ENCODE assay signal across 8 cellular contexts in genomic region chr1:157580179-157580827, GRCh38. TPM values are rescaled to one million over a fixed set of nuclear protein-coding genes. Genes with fewer than 3 reads are reported as not detected.
A peak's percentile ranks its signal among the peaks of the same experiment; 100 is the strongest.
DNase-seq lines count a peak whose midpoint lies in the region; ATAC-seq and TF ChIP-seq lines count a peak whose summit lies in the region.

No MANE protein-coding gene starts in this region.

- H3K4me3 ChIP-seq in KMS-11 (IDR thresholded peaks at IDR 0.05; ENCODE audit: insufficient read depth, low read depth, low read length) (peak overlapping the region; percentile 57), Panc1 (ENCODE audit: low read depth in 2 of 2, low read length in 2 of 2) (no peak overlapping the region), mesendoderm (ENCODE audit: low read length) (no peak overlapping the region)

- in situ Hi-C loops in Panc1 (cut with HindIII; ENCODE audit: low pct_unique_long_range_greater_than_20kb, low sequenced_read_pairs): no loop called here

- peaks cover 18% of the 10 kb centered on the region for H3K4me1 ChIP-seq in KMS-11 (ENCODE audit: low read depth, poor library complexity, severe bottlenecking)
- no peaks in the 10 kb centered on the region for H3K4me1 ChIP-seq in Panc1 (ENCODE audit: control insufficient read depth, insufficient read depth, low read length)
- no peaks in the 10 kb centered on the region for H3K4me1 ChIP-seq in mesendoderm (ENCODE audit: control insufficient read depth, low read depth, low read length)

- peak; percentile 27 for DNase-seq in activated naive CD4-positive, alpha-beta T cell treated with anti-CD3 and anti-CD28 coated beads, Interleukin-2, amount 10 ng/mL, durations not matched to agents 7 days and 5 days
- no peak for DNase-seq in activated naive CD4-positive, alpha-beta T cell treated with anti-CD3 and anti-CD28 coated beads, Interleukin-2, amount 50 U/mL, for 16 hours
- DNase-seq in Panc1 (ENCODE audit: low read depth, low spot score) (peak; percentile 55), dermis microvascular lymphatic vessel endothelial cell (ENCODE audit: low read depth in 2 of 2) (peak; percentile 27 to 58), mesendoderm (peak; percentile 85), cortex of kidney (lab: John Stamatoyannopoulos, UW) (no peak)
- DNase-seq in activated naive CD4-positive, alpha-beta T cell (lab: John Stamatoyannopoulos, UW): no peak

- no peaks in the 10 kb centered on the region for H3K79me1 ChIP-seq in mesendoderm (ENCODE audit: low read length)

- H4K5ac ChIP-seq in mesendoderm (ENCODE audit: low read length): no peak overlapping the region

- H3K27me3 Mint-ChIP-seq in activated naive CD4-positive, alpha-beta T cell treated with anti-CD3 and anti-CD28 coated beads, Interleukin-2, amount 10 ng/mL, durations not matched to agents 7 days and 5 days: peaks cover 27% of the 10 kb centered on the region

- no peaks in the 10 kb centered on the region for H3K79me2 ChIP-seq in KMS-11 (ENCODE audit: insufficient read depth, low read depth)
- no peaks in the 10 kb centered on the region for H3K79me2 ChIP-seq in mesendoderm (ENCODE audit: control insufficient read depth, insufficient read depth, low read length)

- H2AFZ ChIP-seq in KMS-11 (ENCODE audit: low read depth): no peak overlapping the region

- H3K9ac ChIP-seq in KMS-11 (no peak overlapping the region), mesendoderm (ENCODE audit: low read length) (no peak overlapping the region)

- POLR2A ChIA-PET in Panc1 (lab: Charles Lee): no interaction called here

- no peak overlapping the region for H3K56ac ChIP-seq in mesendoderm (ENCODE audit: low read length)

- H3K9me3 Mint-ChIP-seq in activated naive CD4-positive, alpha-beta T cell treated with anti-CD3 and anti-CD28 coated beads, Interleukin-2, amount 10 ng/mL, durations not matched to agents 7 days and 5 days: no peaks in the 10 kb centered on the region

- no peak overlapping the region for H3K23ac ChIP-seq in mesendoderm (ENCODE audit: low read length)

- ATAC-seq in Panc1: peak; percentile 80

- H2BK120ac ChIP-seq in mesendoderm (ENCODE audit: low read depth, low read length): no peak overlapping the region

- H3K9me3 ChIP-seq in Panc1 (ENCODE audit: control insufficient read depth, insufficient read depth, low read depth, low read length): no peaks in the 10 kb centered on the region

- TF ChIP-seq CTCF in KMS-11 (conservative IDR thresholded peaks at IDR 0.05; ENCODE audit: low read depth, low read length) (peak; percentile 100), Panc1 (IDR thresholded peaks at IDR 0.05) (peak; percentile 79)

- no peak overlapping the region for H3K18ac ChIP-seq in mesendoderm (ENCODE audit: low read length)

- H4K8ac ChIP-seq in mesendoderm (ENCODE audit: low read depth, low read length): no peak overlapping the region

- H3K4me3 Mint-ChIP-seq in activated naive CD4-positive, alpha-beta T cell treated with anti-CD3 and anti-CD28 coated beads, Interleukin-2, amount 10 ng/mL, durations not matched to agents 7 days and 5 days: no peak overlapping the region

- H2AK5ac ChIP-seq in mesendoderm (ENCODE audit: low read length): no peak overlapping the region

- no peak overlapping the region for H2BK5ac ChIP-seq in mesendoderm (ENCODE audit: low read length)

- no peaks in the 10 kb centered on the region for H3K36me3 Mint-ChIP-seq in activated naive CD4-positive, alpha-beta T cell treated with anti-CD3 and anti-CD28 coated beads, Interleukin-2, amount 10 ng/mL, durations not matched to agents 7 days and 5 days

- intact Hi-C loops in Panc1 (cut with micrococcal nuclease; ENCODE audit: unreplicated experiment): loop anchor here (1.0 to 10.0 kb wide), 3 partner anchors 111 to 544 kb away; a partner anchor contains a TSS

- BruUV-seq in Panc1 (replicated peaks; lab: Mats Ljungman, UMichigan): no TSS peak

- H3K4me2 ChIP-seq in KMS-11 (peak overlapping the region; percentile 25), mesendoderm (ENCODE audit: low read length) (no peak overlapping the region)

- H3K27me3 ChIP-seq in KMS-11 (ENCODE audit: insufficient read depth, low read depth) (no peaks in the 10 kb centered on the region), Panc1 (ENCODE audit: control insufficient read depth, insufficient read depth, low read length) (0 out of 2 replicates have a peak, but pooled peaks cover 3% of the 10 kb centered on the region), mesendoderm (ENCODE audit: insufficient read depth, low read length, poor library complexity) (no peaks in the 10 kb centered on the region)

- H3K27ac ChIP-seq in KMS-11 (no peak overlapping the region), Panc1 (ENCODE audit: low read length) (no peak overlapping the region), mesendoderm (ENCODE audit: low read depth, low read length) (no peak overlapping the region)

- H3K36me3 ChIP-seq in KMS-11 (ENCODE audit: insufficient read depth) (no peaks in the 10 kb centered on the region), Panc1 (ENCODE audit: control insufficient read depth, insufficient read depth, low read length) (no peaks in the 10 kb centered on the region), mesendoderm (ENCODE audit: control insufficient read depth, insufficient read depth, low read length) (no peaks in the 10 kb centered on the region)

- H3K27ac Mint-ChIP-seq in activated naive CD4-positive, alpha-beta T cell treated with anti-CD3 and anti-CD28 coated beads, Interleukin-2, amount 10 ng/mL, durations not matched to agents 7 days and 5 days: no peak overlapping the region

- H4K20me1 ChIP-seq in KMS-11 (ENCODE audit: insufficient read depth): no peaks in the 10 kb centered on the region

- no peak overlapping the region for H2BK15ac ChIP-seq in mesendoderm (replicated peaks; ENCODE audit: low read depth)

- H3K4me1 Mint-ChIP-seq in activated naive CD4-positive, alpha-beta T cell treated with anti-CD3 and anti-CD28 coated beads, Interleukin-2, amount 10 ng/mL, durations not matched to agents 7 days and 5 days: no peaks in the 10 kb centered on the region

- no CpG with 5 or more reads among the region's 4 CpGs for WGBS in mesendoderm (ENCODE audit: extremely low coverage, insufficient coverage, low lambda C conversion rate)

- H3K4ac ChIP-seq in mesendoderm (ENCODE audit: low read depth, low read length): no peak overlapping the region

- CTCF ChIA-PET in activated naive CD4-positive, alpha-beta T cell treated with anti-CD3 and anti-CD28 coated beads, Interleukin-2, amount 10 ng/mL, durations not matched to agents 7 days and 5 days (lab: Charles Lee): interaction anchor here (0.6 to 1.9 kb wide), 24 partner anchors 9 to 544 kb away, joined by 3 to 14 read pairs (median 3); partner anchors contain the start of gene FCRL4
- CTCF ChIA-PET in Panc1 (lab: Charles Lee): interaction anchor here (0.5 to 1.8 kb wide), 6 partner anchors 11 to 544 kb away, joined by 3 to 10 read pairs (median 6); no protein-coding TSS in a partner anchor

RNA-seq across cellular contexts. Expression of gene FCRL4, which starts 17.6 kb away (rescaled TPM):
- not detected for total RNA-seq in Panc1 (2021; ENCODE audit: unreplicated experiment)
- not detected for polyA plus RNA-seq in Panc1 (2012; ENCODE audit: insufficient read length)
- not detected in 2 replicates for total RNA-seq in dermis microvascular lymphatic vessel endothelial cell
- polyA plus RNA-seq in mesendoderm (2013, experiment 1 of 2): not detected
- not detected for polyA plus RNA-seq in mesendoderm (2013, experiment 2 of 2)

RNA-seq across cellular contexts. Expression of gene FCRL5, which starts 28.0 kb away (rescaled TPM):
- total RNA-seq in Panc1 (2021; ENCODE audit: unreplicated experiment) (not detected), dermis microvascular lymphatic vessel endothelial cell (not detected in 2 replicates)
- polyA plus RNA-seq in Panc1 (2012; ENCODE audit: insufficient read length): not detected
- 0.53 TPM for polyA plus RNA-seq in mesendoderm (2013, experiment 1 of 2)
- 0.52 TPM for polyA plus RNA-seq in mesendoderm (2013, experiment 2 of 2)

Comparison
In these comparisons a context has a peak if more than half of its experiments do, and no peak if none do; other contexts are left out.
1. DNase-seq: peak in activated naive CD4-positive, alpha-beta T cell treated with anti-CD3 and anti-CD28 coated beads, Interleukin-2, amount 10 ng/mL, durations not matched to agents 7 days and 5 days (single experiment), Panc1 (single experiment), dermis microvascular lymphatic vessel endothelial cell (2 of 2) and mesendoderm (single experiment); none in activated naive CD4-positive, alpha-beta T cell treated with anti-CD3 and anti-CD28 coated beads, Interleukin-2, amount 50 U/mL, for 16 hours (single experiment), cortex of kidney (single experiment) and activated naive CD4-positive, alpha-beta T cell (0 of 4).